Comparison of ENCODE assay signal across 8 cellular contexts in the genomic region with DNA sequence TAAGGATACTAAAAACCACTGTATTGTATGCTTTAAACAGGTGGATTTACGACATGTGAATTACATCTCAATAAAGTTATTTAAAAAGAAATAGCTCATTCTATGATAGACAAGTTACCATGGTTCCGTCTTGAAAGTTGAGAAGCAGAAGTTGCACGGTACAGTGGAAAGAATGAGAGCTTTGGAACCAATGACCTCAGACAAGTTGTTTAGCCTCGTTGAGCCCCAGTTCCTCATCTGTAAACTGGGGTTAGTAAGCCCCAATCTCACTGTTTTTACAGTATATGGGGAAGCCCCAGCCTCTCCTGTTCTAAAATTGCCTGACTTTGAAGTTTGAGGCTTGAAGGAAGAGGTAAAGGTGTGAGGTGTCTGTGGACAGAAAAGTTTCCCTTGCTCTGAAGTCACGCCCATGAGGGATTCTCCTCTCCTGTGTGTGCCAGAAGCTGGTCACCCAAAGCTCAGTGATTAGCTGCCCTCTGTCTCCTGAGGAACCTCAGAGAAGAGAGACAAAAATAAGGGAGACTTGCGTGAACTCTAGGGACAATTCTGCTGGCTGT. TPM values are rescaled to one million over a fixed set of nuclear protein-coding genes. Genes with fewer than 3 reads are reported as not detected.
A peak's percentile ranks its signal among the peaks of the same experiment; 100 is the strongest.
DNase-seq lines count a peak whose midpoint lies in the region; ATAC-seq and TF ChIP-seq lines count a peak whose summit lies in the region.

No MANE protein-coding gene starts in this region.

- no peaks in the 10 kb centered on the region for H3K9me3 Mint-ChIP-seq in CD4-positive, alpha-beta T cell
- H3K9me3 Mint-ChIP-seq in activated T-cell treated with anti-CD3 and anti-CD28 coated beads, Interleukin-2, amount 50 U/mL, for 24 hours: no peaks in the 10 kb centered on the region

- H3K27ac ChIP-seq in CD4-positive, alpha-beta T cell (ENCODE audit: low read depth, low read length): no peak overlapping the region

- H3K27me3 Mint-ChIP-seq in CD4-positive, alpha-beta T cell: no peaks in the 10 kb centered on the region
- H3K27me3 Mint-ChIP-seq in activated T-cell treated with anti-CD3 and anti-CD28 coated beads, Interleukin-2, amount 50 U/mL, for 24 hours: no peaks in the 10 kb centered on the region

- no peaks in the 10 kb centered on the region for H3K9me3 ChIP-seq in CD4-positive, alpha-beta T cell (ENCODE audit: control insufficient read depth, low read length)

- DNase-seq in CD4-positive, alpha-beta T cell: peak in 1 of 10 experiments; percentile 15
- peak; percentile 61 for DNase-seq in activated T-cell treated with anti-CD3 and anti-CD28 coated beads, Interleukin-2, amount 50 U/mL, for 24 hours
- DNase-seq in stimulated activated CD8-positive, alpha-beta memory T cell treated with anti-CD3 and anti-CD28 coated beads, Interleukin-4, amount 100 ng/mL, for 48 hours: peak; percentile 59
- DNase-seq in NCI-H345 (lab: John Stamatoyannopoulos, UW) (no peak), hippocampal formation (lab: John Stamatoyannopoulos, UW) (no peak)
- DNase-seq in NK-92 treated with Interleukin-12 subunit alpha and Interleukin-12 subunit beta, amount 100 ng/mL, for 24 hours (lab: John Stamatoyannopoulos, UW): no peak

- CTCF ChIA-PET in CD4-positive, alpha-beta T cell (lab: Charles Lee): interaction anchor here (0.8 to 1.6 kb wide), 2 partner anchors 83 to 551 kb away, joined by 4 read pairs; no protein-coding TSS in a partner anchor

- peak; percentile 94 for ATAC-seq in CD4-positive, alpha-beta T cell (ENCODE audit: poor library complexity)
- ATAC-seq in GM19467 (IDR thresholded peaks at IDR 0.05; ENCODE audit: unreplicated experiment) (peak; percentile 77), HG03469 (IDR thresholded peaks at IDR 0.05; ENCODE audit: unreplicated experiment) (peak; percentile 75)

- no peaks in the 10 kb centered on the region for H3K36me3 Mint-ChIP-seq in CD4-positive, alpha-beta T cell (ENCODE audit: low read depth)
- H3K36me3 Mint-ChIP-seq in activated T-cell treated with anti-CD3 and anti-CD28 coated beads, Interleukin-2, amount 50 U/mL, for 24 hours (ENCODE audit: low read depth): peaks cover 32% of the 10 kb centered on the region

- peak overlapping the region; percentile 17 for H3K27ac Mint-ChIP-seq in CD4-positive, alpha-beta T cell
- H3K27ac Mint-ChIP-seq in activated T-cell treated with anti-CD3 and anti-CD28 coated beads, Interleukin-2, amount 50 U/mL, for 24 hours: peak overlapping the region; percentile 99

- POLR2A ChIA-PET in CD4-positive, alpha-beta T cell (lab: Charles Lee): interaction anchor here (0.9 to 4.4 kb wide), 4 partner anchors 15 to 591 kb away, joined by 3 to 28 read pairs (median 4); no protein-coding TSS in a partner anchor

- intact Hi-C loops in CD4-positive, alpha-beta T cell (cut with DNase I, micrococcal nuclease): loop anchor here in 1 of 2 experiments (10.0 kb wide), 1 partner anchor 419 kb away; no protein-coding TSS in a partner anchor

- peaks cover 35% of the 10 kb centered on the region for H3K4me1 Mint-ChIP-seq in CD4-positive, alpha-beta T cell (ENCODE audit: low read depth)
- peaks cover 94% of the 10 kb centered on the region for H3K4me1 Mint-ChIP-seq in activated T-cell treated with anti-CD3 and anti-CD28 coated beads, Interleukin-2, amount 50 U/mL, for 24 hours (ENCODE audit: low read depth)

- H3K4me3 Mint-ChIP-seq in CD4-positive, alpha-beta T cell: no peak overlapping the region
- H3K4me3 Mint-ChIP-seq in activated T-cell treated with anti-CD3 and anti-CD28 coated beads, Interleukin-2, amount 50 U/mL, for 24 hours: peak overlapping the region; percentile 68

- no peak for TF ChIP-seq CTCF in CD4-positive, alpha-beta T cell (IDR thresholded peaks at IDR 0.05)

- no peaks in the 10 kb centered on the region for H3K27me3 ChIP-seq in CD4-positive, alpha-beta T cell (ENCODE audit: control insufficient read depth, insufficient read depth, low read length)

RNA-seq across cellular contexts. Expression of a gene that starts 10.0 kb away (rescaled TPM):
- total RNA-seq in CD4-positive, alpha-beta T cell: 1 to 10 TPM; 1.9 to 2.3 TPM

RNA-seq across cellular contexts. Expression of a gene that starts 32.9 kb away (rescaled TPM):
- 1 to 10 TPM; 7.6 to 8.1 TPM for total RNA-seq in CD4-positive, alpha-beta T cell

RNA-seq across cellular contexts. Expression of a gene that starts 36.3 kb away (rescaled TPM):
- total RNA-seq in CD4-positive, alpha-beta T cell: 10 to 100 TPM; 69.3 to 70.3 TPM

Comparison
In these comparisons a context has a peak if more than half of its experiments do, and no peak if none do; other contexts are left out.
1. DNase-seq: peak in activated T-cell treated with anti-CD3 and anti-CD28 coated beads, Interleukin-2, amount 50 U/mL, for 24 hours (single experiment) and stimulated activated CD8-positive, alpha-beta memory T cell treated with anti-CD3 and anti-CD28 coated beads, Interleukin-4, amount 100 ng/mL, for 48 hours (single experiment); none in NCI-H345 (single experiment), hippocampal formation (0 of 2) and NK-92 treated with Interleukin-12 subunit alpha and Interleukin-12 subunit beta, amount 100 ng/mL, for 24 hours (single experiment).
2. Peak in every context shown above with its lines, with median percentiles within 50 percentile points of each other: ATAC-seq.